In genomic region chr4:186829740-186830449, GRCh38 we compare ENCODE assay signal across 15 cellular contexts.
DNase-seq lines count a peak whose midpoint lies in the region; ATAC-seq and TF ChIP-seq lines count a peak whose summit lies in the region.
"Had no signal": no experiment of that assay in that cellular context is flagged by ENCODE, and none has a peak within 500 bp of the region (broad histone marks: within the 10 kb centered on the region; RNA-seq: fewer than 3 reads in every experiment).

No MANE protein-coding gene starts in this region.

- peak; percentile 70 for DNase-seq in Caki2 (ENCODE audit: low read depth)
- DNase-seq in MM.1S: peak; percentile 97
- DNase-seq in choroid plexus epithelial cell (ENCODE audit: low read depth): peak; percentile 99
- peak; percentile 92 for DNase-seq in mesenchymal stem cell
- no peak for DNase-seq in CD8-positive, alpha-beta T cell
- DNase-seq in occipital lobe (lab: John Stamatoyannopoulos, UW): no peak
- DNase-seq in coronary artery (ENCODE audit: low spot score): no peak
- DNase-seq: activated CD4-positive, alpha-beta T cell treated with anti-CD3 and anti-CD28 coated beads for 4 hours; caudate nucleus; foreskin fibroblast; left lung; NCI-H1694 treated with DMSO at 0.1 percent for 48 hours; stimulated activated CD4-positive, alpha-beta T cell treated with anti-CD3 and anti-CD28 coated beads, Interleukin-2, amount 100 ng/mL, for 48 hours had no signal

- H3F3A ChIP-seq in MM.1S (ENCODE audit: insufficient read depth, low read length): peaks cover 20% of the 10 kb centered on the region

- peak overlapping the region; percentile 98 for H3K27ac ChIP-seq in MM.1S (ENCODE audit: low read length)
- no peak overlapping the region for H3K27ac ChIP-seq in mesenchymal stem cell (ENCODE audit: low read length, poor library complexity, severe bottlenecking)
- H3K27ac ChIP-seq in CD8-positive, alpha-beta T cell (ENCODE audit: low read depth, low read length): no peak overlapping the region
- no peak overlapping the region for H3K27ac ChIP-seq in coronary artery
- H3K27ac ChIP-seq: left lung had no signal

- H3K79me2 ChIP-seq in MM.1S (ENCODE audit: low read length): no peaks in the 10 kb centered on the region

- H3K9ac ChIP-seq in MM.1S (ENCODE audit: low read length) (peak overlapping the region; percentile 93), mesenchymal stem cell (ENCODE audit: low read length) (no peak overlapping the region)

- intact Hi-C loops in CD8-positive, alpha-beta T cell (cut with DNase I, micrococcal nuclease): no loop called here

- H3K9me3 ChIP-seq in MM.1S (replicated peaks; ENCODE audit: insufficient read depth, low read length) (no peaks in the 10 kb centered on the region), mesenchymal stem cell (ENCODE audit: control insufficient read depth, low read length) (no peaks in the 10 kb centered on the region)
- no peaks in the 10 kb centered on the region for H3K9me3 ChIP-seq in CD8-positive, alpha-beta T cell (ENCODE audit: low read length)
- H3K9me3 ChIP-seq: left lung had no signal

- no peak overlapping the region for H3K14ac ChIP-seq in mesenchymal stem cell (ENCODE audit: low read length in 2 of 2)

- no peaks in the 10 kb centered on the region for H4K20me1 ChIP-seq in MM.1S (ENCODE audit: insufficient read depth, low read length)

- 22% methylated on average over 9 of the region's 9 CpGs for WGBS in mesenchymal stem cell

- H3K36me3 ChIP-seq in MM.1S (replicated peaks; ENCODE audit: insufficient read depth, low read length): no peaks in the 10 kb centered on the region
- no peaks in the 10 kb centered on the region for H3K36me3 ChIP-seq in mesenchymal stem cell (ENCODE audit: control insufficient read depth in 1 of 2, insufficient read depth in 2 of 2, low read depth in 1 of 2, low read length in 2 of 2)
- H3K36me3 ChIP-seq in CD8-positive, alpha-beta T cell (ENCODE audit: insufficient read depth, low read length): no peaks in the 10 kb centered on the region
- H3K36me3 ChIP-seq: left lung had no signal

- H3K4me3 ChIP-seq in MM.1S (ENCODE audit: low read length) (peak overlapping the region; percentile 24; the same call in 1 of the 2 replicates), choroid plexus epithelial cell (ENCODE audit: low read depth, low read length) (no peak overlapping the region), mesenchymal stem cell (ENCODE audit: insufficient read depth in 1 of 2, low read depth in 1 of 2, low read length in 2 of 2) (no peak overlapping the region), coronary artery (no peak overlapping the region)
- no peak overlapping the region for H3K4me3 ChIP-seq in CD8-positive, alpha-beta T cell (ENCODE audit: low read depth, low read length)
- H3K4me3 ChIP-seq: left lung had no signal

- H3K27me3 Mint-ChIP-seq in CD8-positive, alpha-beta T cell (ENCODE audit: low read depth): no peaks in the 10 kb centered on the region
- H3K27me3 Mint-ChIP-seq: stimulated activated naive CD8-positive, alpha-beta T cell treated with anti-CD3 and anti-CD28 coated beads, Interleukin-15, Interleukin-2, amounts not matched to agents 100 ng/mL and 50 ng/mL, for 24 hours had no signal

- peak overlapping the region; percentile 86 for H3K4me2 ChIP-seq in MM.1S (ENCODE audit: low read depth, low read length)
- H3K4me2 ChIP-seq in mesenchymal stem cell (ENCODE audit: low read length, poor library complexity, severe bottlenecking): no peak overlapping the region

- H3K27ac Mint-ChIP-seq in CD8-positive, alpha-beta T cell: no peak overlapping the region
- H3K27ac Mint-ChIP-seq: stimulated activated naive CD8-positive, alpha-beta T cell treated with anti-CD3 and anti-CD28 coated beads, Interleukin-15, Interleukin-2, amounts not matched to agents 100 ng/mL and 50 ng/mL, for 24 hours had no signal

- no peak overlapping the region for H4K91ac ChIP-seq in mesenchymal stem cell (ENCODE audit: low read length)

- peak overlapping the region in 1 of 2 experiments; percentile 63 for H3K18ac ChIP-seq in mesenchymal stem cell (ENCODE audit: low read depth in 1 of 2, low read length in 2 of 2)

- no peak overlapping the region for H3K4ac ChIP-seq in mesenchymal stem cell (ENCODE audit: low read depth in 1 of 2, low read length in 2 of 2)

- H2BK15ac ChIP-seq in mesenchymal stem cell (ENCODE audit: low read depth, poor library complexity, severe bottlenecking): no peak overlapping the region

- no peak overlapping the region for H2AK5ac ChIP-seq in mesenchymal stem cell (ENCODE audit: low read length, severe bottlenecking)

- no peak overlapping the region for H4K8ac ChIP-seq in mesenchymal stem cell (ENCODE audit: low read length)

- no peaks in the 10 kb centered on the region for H3K36me3 Mint-ChIP-seq in CD8-positive, alpha-beta T cell

- no peaks in the 10 kb centered on the region for H3K9me2 ChIP-seq in MM.1S (replicated peaks; ENCODE audit: insufficient read depth, low read length)

- H2BK120ac ChIP-seq in mesenchymal stem cell (ENCODE audit: low read depth, low read length): no peak overlapping the region

- H3K4me1 Mint-ChIP-seq in CD8-positive, alpha-beta T cell (ENCODE audit: low read depth): no peaks in the 10 kb centered on the region

- H2AFZ ChIP-seq in MM.1S (ENCODE audit: low read length) (no peak overlapping the region), mesenchymal stem cell (ENCODE audit: low read depth, low read length) (no peak overlapping the region)

- TF ChIP-seq CTCF in MM.1S (IDR thresholded peaks at IDR 0.05; ENCODE audit: low read length): no peak
- TF ChIP-seq CTCF in choroid plexus epithelial cell (conservative IDR thresholded peaks at IDR 0.05; ENCODE audit: low read depth, low read length): no peak
- TF ChIP-seq CTCF in CD8-positive, alpha-beta T cell (IDR thresholded peaks at IDR 0.05): no peak
- TF ChIP-seq CTCF in coronary artery (IDR thresholded peaks at IDR 0.05): no peak

- H3K27me3 ChIP-seq in MM.1S (replicated peaks; ENCODE audit: insufficient read depth, low read length): no peaks in the 10 kb centered on the region
- no peaks in the 10 kb centered on the region for H3K27me3 ChIP-seq in mesenchymal stem cell (ENCODE audit: control insufficient read depth in 1 of 2, insufficient read depth in 1 of 2, low read length in 2 of 2)
- no peaks in the 10 kb centered on the region for H3K27me3 ChIP-seq in CD8-positive, alpha-beta T cell (ENCODE audit: insufficient read depth, low read length)
- H3K27me3 ChIP-seq: left lung had no signal

- no peak for ATAC-seq in CD8-positive, alpha-beta T cell
- ATAC-seq in GM21423 (IDR thresholded peaks at IDR 0.05; ENCODE audit: unreplicated experiment): no peak
- ATAC-seq: left lung had no signal

- in situ Hi-C loops in Caki2 (cut with HindIII; ENCODE audit: low pct_unique_long_range_greater_than_20kb, low sequenced_read_pairs): no loop called here

- POLR2A ChIA-PET in CD8-positive, alpha-beta T cell (lab: Charles Lee): no interaction called here

- H2BK5ac ChIP-seq in mesenchymal stem cell (ENCODE audit: low read depth, low read length, poor library complexity, severe bottlenecking): no peak overlapping the region

- CTCF ChIA-PET in CD8-positive, alpha-beta T cell (lab: Charles Lee): no interaction called here

- H3K4me1 ChIP-seq in MM.1S (ENCODE audit: low read length) (peaks cover 35% of the 10 kb centered on the region), mesenchymal stem cell (ENCODE audit: control insufficient read depth, insufficient read depth, low read depth, low read length) (no peaks in the 10 kb centered on the region)
- H3K4me1 ChIP-seq in CD8-positive, alpha-beta T cell (ENCODE audit: insufficient read depth, low read length): no peaks in the 10 kb centered on the region
- H3K4me1 ChIP-seq: left lung had no signal

- no peaks in the 10 kb centered on the region for H3K79me1 ChIP-seq in mesenchymal stem cell (replicated peaks; ENCODE audit: low read length, poor library complexity, severe bottlenecking)

- H2BK12ac ChIP-seq in mesenchymal stem cell (ENCODE audit: low read length in 2 of 2): peak overlapping the region in 1 of 2 experiments; percentile 25

- no peak overlapping the region for H3K23ac ChIP-seq in mesenchymal stem cell (ENCODE audit: low read length in 2 of 2)

- H3K9me3 Mint-ChIP-seq in CD8-positive, alpha-beta T cell: peaks cover 12% of the 10 kb centered on the region

- no peak overlapping the region for H3K4me3 Mint-ChIP-seq in CD8-positive, alpha-beta T cell
- H3K4me3 Mint-ChIP-seq: stimulated activated naive CD8-positive, alpha-beta T cell treated with anti-CD3 and anti-CD28 coated beads, Interleukin-15, Interleukin-2, amounts not matched to agents 100 ng/mL and 50 ng/mL, for 24 hours had no signal

Comparison
In these comparisons a context has a peak if more than half of its experiments do, and no peak if none do; other contexts are left out.
1. DNase-seq: peak in Caki2 (single experiment), MM.1S (single experiment), choroid plexus epithelial cell (single experiment) and mesenchymal stem cell (single experiment); none in CD8-positive, alpha-beta T cell (0 of 7), occipital lobe (single experiment) and coronary artery (single experiment).